18 cellular contexts compared by ENCODE assay signal in the genomic region with DNA sequence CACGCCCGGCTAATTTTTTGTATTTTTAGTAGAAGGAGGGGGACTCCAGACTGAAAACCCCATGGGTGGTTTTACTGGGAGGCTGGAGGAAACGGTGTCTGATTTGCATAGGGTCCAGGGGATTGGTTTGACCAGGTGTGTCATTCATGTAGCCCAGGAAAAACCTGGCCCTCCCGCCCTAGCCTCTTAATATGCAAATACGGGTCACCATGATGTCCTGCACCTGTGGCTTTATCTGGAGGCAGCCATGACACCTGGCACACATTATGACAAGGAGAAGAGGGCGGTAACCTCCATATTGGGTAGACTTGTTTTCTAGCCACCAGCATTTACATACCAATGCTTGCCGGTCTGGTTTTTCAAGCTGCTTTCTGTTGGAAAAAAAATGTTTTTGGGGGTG.
DNase-seq lines count a peak whose midpoint lies in the region; ATAC-seq and TF ChIP-seq lines count a peak whose summit lies in the region.
"Had no signal": no experiment of that assay in that cellular context is flagged by ENCODE, and none has a peak within 500 bp of the region (broad histone marks: within the 10 kb centered on the region; RNA-seq: fewer than 3 reads in every experiment).

No MANE protein-coding gene starts in this region.

- intact Hi-C loops in OCI-LY7 (cut with micrococcal nuclease; ENCODE audit: unreplicated experiment), result no loop called here
- intact Hi-C loops in activated CD4-positive, alpha-beta memory T cell treated with anti-CD3 and anti-CD28 coated beads for 36 hours (cut with micrococcal nuclease), result no loop called here

- DNase-seq in ELF-1 (ENCODE audit: low read depth, low spot score) (peak; percentile 72), OCI-LY7 (ENCODE audit: low spot score) (peak; percentile 40), iPS-NIHi11 (ENCODE audit: low spot score) (peak; percentile 47), mesothelial cell of epicardium (ENCODE audit: low spot score in 2 of 2, unreplicated experiment in 2 of 2) (no peak), T-helper 1 cell (no peak)
- DNase-seq in activated CD4-positive, alpha-beta memory T cell treated with anti-CD3 and anti-CD28 coated beads for 36 hours, result no peak
- DNase-seq: activated naive CD8-positive, alpha-beta T cell treated with anti-CD3 and anti-CD28 coated beads for 36 hours; activated T-cell treated with anti-CD3 and anti-CD28 coated beads, Interleukin-2, amount 50 U/mL, for 1 hour; COR-L47; GF-D8; NCI-H1694; NCI-H774; stimulated activated CD4-positive, alpha-beta T cell treated with anti-CD3 and anti-CD28 coated beads, Interleukin-2, amount 100 ng/mL, for 24 hours had no signal

- TF ChIP-seq CTCF in OCI-LY7 (conservative IDR thresholded peaks at IDR 0.05; ENCODE audit: low read length) (no peak), mesothelial cell of epicardium (IDR thresholded peaks at IDR 0.05; ENCODE audit: unreplicated experiment) (no peak)

- H3K4me3 Mint-ChIP-seq in mesothelial cell of epicardium, result no peak overlapping the region
- H3K4me3 Mint-ChIP-seq in activated CD4-positive, alpha-beta memory T cell treated with anti-CD3 and anti-CD28 coated beads for 36 hours, result no peak overlapping the region
- H3K4me3 Mint-ChIP-seq: activated naive CD8-positive, alpha-beta T cell treated with anti-CD3 and anti-CD28 coated beads for 36 hours; neural crest cell had no signal

- H3K4me1 ChIP-seq in OCI-LY7 (ENCODE audit: insufficient read depth, low read length, poor library complexity, severe bottlenecking), result no peaks in the 10 kb centered on the region

- H3K9me2 ChIP-seq in OCI-LY7 (ENCODE audit: insufficient read depth, low read length), result no peaks in the 10 kb centered on the region

- H3K9me3 Mint-ChIP-seq in mesothelial cell of epicardium, result peaks cover 7% of the 10 kb centered on the region
- H3K9me3 Mint-ChIP-seq in activated CD4-positive, alpha-beta memory T cell treated with anti-CD3 and anti-CD28 coated beads for 36 hours, result no peaks in the 10 kb centered on the region
- H3K9me3 Mint-ChIP-seq: activated naive CD8-positive, alpha-beta T cell treated with anti-CD3 and anti-CD28 coated beads for 36 hours; neural crest cell had no signal

- no peak overlapping the region for H3K27ac Mint-ChIP-seq in mesothelial cell of epicardium
- no peak overlapping the region for H3K27ac Mint-ChIP-seq in activated CD4-positive, alpha-beta memory T cell treated with anti-CD3 and anti-CD28 coated beads for 36 hours
- H3K27ac Mint-ChIP-seq: activated naive CD8-positive, alpha-beta T cell treated with anti-CD3 and anti-CD28 coated beads for 36 hours had no signal

- peaks cover 7% of the 10 kb centered on the region for H3K4me1 Mint-ChIP-seq in mesothelial cell of epicardium
- H3K4me1 Mint-ChIP-seq in activated CD4-positive, alpha-beta memory T cell treated with anti-CD3 and anti-CD28 coated beads for 36 hours (ENCODE audit: low read depth), result no peaks in the 10 kb centered on the region
- H3K4me1 Mint-ChIP-seq: activated naive CD8-positive, alpha-beta T cell treated with anti-CD3 and anti-CD28 coated beads for 36 hours; neural crest cell had no signal

- H3K4me2 ChIP-seq in OCI-LY7 (ENCODE audit: low read length), result peak overlapping the region; percentile 42
- H3K4me2 ChIP-seq: KMS-11 had no signal

- 0 out of 2 replicates have a peak overlapping the region, but pooled peaks have one; percentile 3 for H2AFZ ChIP-seq in OCI-LY7 (ENCODE audit: low read length)

- no peaks in the 10 kb centered on the region for H4K20me1 ChIP-seq in OCI-LY7 (ENCODE audit: insufficient read depth, low read length)

- no TSS peak for BruUV-seq in OCI-LY7 (replicated peaks; lab: Mats Ljungman, UMichigan)

- H3K9me3 ChIP-seq in OCI-LY7 (ENCODE audit: low read length), result no peaks in the 10 kb centered on the region

- POLR2A ChIA-PET in OCI-LY7 (lab: Charles Lee), result no interaction called here
- POLR2A ChIA-PET in activated CD4-positive, alpha-beta memory T cell treated with anti-CD3 and anti-CD28 coated beads for 36 hours (lab: Charles Lee), result no interaction called here

- H3K4me3 ChIP-seq in OCI-LY7 (ENCODE audit: low read depth, low read length, poor library complexity, severe bottlenecking), result no peak overlapping the region
- H3K4me3 ChIP-seq: lung had no signal

- no peak overlapping the region for H3K27ac ChIP-seq in OCI-LY7 (ENCODE audit: low read depth, low read length, poor library complexity, severe bottlenecking)
- H3K27ac ChIP-seq: KMS-11 had no signal

- H3K36me3 Mint-ChIP-seq in mesothelial cell of epicardium, result no peaks in the 10 kb centered on the region
- H3K36me3 Mint-ChIP-seq in activated CD4-positive, alpha-beta memory T cell treated with anti-CD3 and anti-CD28 coated beads for 36 hours, result no peaks in the 10 kb centered on the region
- H3K36me3 Mint-ChIP-seq: activated naive CD8-positive, alpha-beta T cell treated with anti-CD3 and anti-CD28 coated beads for 36 hours had no signal

- ATAC-seq in HG02938 (IDR thresholded peaks at IDR 0.05; ENCODE audit: unreplicated experiment), result peak; percentile 51
- ATAC-seq in HG03565 (IDR thresholded peaks at IDR 0.05; ENCODE audit: unreplicated experiment), result no peak

- no peaks in the 10 kb centered on the region for H3K27me3 Mint-ChIP-seq in mesothelial cell of epicardium (ENCODE audit: low read depth)
- peaks cover 4% of the 10 kb centered on the region for H3K27me3 Mint-ChIP-seq in activated CD4-positive, alpha-beta memory T cell treated with anti-CD3 and anti-CD28 coated beads for 36 hours

- H3K79me2 ChIP-seq in OCI-LY7 (ENCODE audit: insufficient read depth, low read depth, low read length), result no peaks in the 10 kb centered on the region

- CTCF ChIA-PET in OCI-LY7 (lab: Charles Lee; ENCODE audit: unreplicated experiment), result no interaction called here
- CTCF ChIA-PET in activated CD4-positive, alpha-beta memory T cell treated with anti-CD3 and anti-CD28 coated beads for 36 hours (lab: Charles Lee), result no interaction called here

- no peaks in the 10 kb centered on the region for H3K36me3 ChIP-seq in OCI-LY7 (ENCODE audit: insufficient read depth, low read length)

Comparison
In these comparisons a context has a peak if more than half of its experiments do, and no peak if none do; other contexts are left out.
1. DNase-seq: peak in ELF-1 (single experiment), OCI-LY7 (single experiment) and iPS-NIHi11 (single experiment); none in mesothelial cell of epicardium (0 of 2), activated CD4-positive, alpha-beta memory T cell treated with anti-CD3 and anti-CD28 coated beads for 36 hours (single experiment) and T-helper 1 cell (0 of 5).